In genomic region chr10:72296829-72297280, GRCh38 we compare ENCODE assay signal across 8 cellular contexts. TPM values are rescaled to one million over a fixed set of nuclear protein-coding genes. Genes with fewer than 3 reads are reported as not detected.
A peak's percentile ranks its signal among the peaks of the same experiment; 100 is the strongest.
DNase-seq lines count a peak whose midpoint lies in the region; ATAC-seq, FAIRE-seq and TF ChIP-seq lines count a peak whose summit lies in the region.
"Not testable (repeated sequence)": the region's sequence is repeated elsewhere in the genome, so short reads cannot be mapped to it uniquely, and the experiment has no call there.

No MANE protein-coding gene starts in this region.

- H3K36me3 Mint-ChIP-seq in activated T-helper 1 cell treated with anti-CD3 and anti-CD28 coated beads, Interleukin-12 subunit alpha, Interleukin-12 subunit beta, Interleukin-2, Interleukin-4 antibody, amounts not matched to agents 30 ng/mL and 10 ng/mL and 1 ng/mL, durations not matched to agents 14 hours and 24 hours and 36 hours (ENCODE audit: low read depth); naive B cell: not testable (repeated sequence)

- not testable (repeated sequence) for H3K79me2 ChIP-seq in OCI-LY3 (ENCODE audit: low read length)

- H2AFZ ChIP-seq in OCI-LY3 (ENCODE audit: low read depth, low read length), result not testable (repeated sequence)

- H3K9ac ChIP-seq in OCI-LY3 (ENCODE audit: low read length), result peak overlapping the region; percentile 80

- not testable (repeated sequence) for DNase-seq in A549 (ENCODE audit: low read depth in 1 of 2, low spot score in 1 of 2); activated T-helper 1 cell treated with anti-CD3 and anti-CD28 coated beads, Interleukin-12 subunit alpha, Interleukin-12 subunit beta, Interleukin-2, Interleukin-4 antibody, amounts not matched to agents 30 ng/mL and 10 ng/mL and 1 ng/mL, durations not matched to agents 14 hours and 24 hours and 36 hours (ENCODE audit: low spot score); left ventricle myocardium inferior; naive B cell; spleen

- ATAC-seq in A549; GM18505 (IDR thresholded peaks at IDR 0.05; ENCODE audit: unreplicated experiment); naive B cell (ENCODE audit: low read depth in 2 of 2): not testable (repeated sequence)

- peaks cover 67% of the 10 kb centered on the region for H3K4me1 Mint-ChIP-seq in activated T-helper 1 cell treated with anti-CD3 and anti-CD28 coated beads, Interleukin-12 subunit alpha, Interleukin-12 subunit beta, Interleukin-2, Interleukin-4 antibody, amounts not matched to agents 30 ng/mL and 10 ng/mL and 1 ng/mL, durations not matched to agents 14 hours and 24 hours and 36 hours (ENCODE audit: low read depth)
- peaks cover 40 to 71% (median 67%) of the 10 kb centered on the region in 3 donors for H3K4me1 Mint-ChIP-seq in naive B cell

- 46% methylated on average over 19 of the region's 19 CpGs for WGBS in A549 (ENCODE audit: missing lambda C conversion rate)
- WGBS in spleen, 5 donors, result 41 to 53% (median 51%) methylated on average over 19 of the region's 19 CpGs

- POLR2A ChIA-PET in A549 (lab: Yijun Ruan, JAX), result interaction anchor here (0.6 to 4.8 kb wide), 16 partner anchors 7 to 81 kb away, joined by 3 to 126 read pairs (median 6); partner anchors contain the start of genes ANAPC16, ASCC1 and DDIT4

- not testable (repeated sequence) for H3K9me3 ChIP-seq in A549; OCI-LY3 (ENCODE audit: insufficient read depth, low read length); left ventricle myocardium inferior (replicated peaks); spleen

- TF ChIP-seq EP300 in A549 (IDR thresholded peaks at IDR 0.05), result not testable (repeated sequence)

- CTCF ChIA-PET in A549 (lab: Yijun Ruan, JAX), result interaction anchor here (0.6 to 3.9 kb wide), 6 partner anchors 21 to 74 kb away, joined by 3 to 15 read pairs (median 4); no protein-coding TSS in a partner anchor

- not testable (repeated sequence) for H3K27me3 ChIP-seq in OCI-LY3 (ENCODE audit: low read depth, low read length); left ventricle myocardium inferior (ENCODE audit: low read depth); spleen (replicated peaks in 1 of 7)

- not testable (repeated sequence) for H3K27me3 Mint-ChIP-seq in activated T-helper 1 cell treated with anti-CD3 and anti-CD28 coated beads, Interleukin-12 subunit alpha, Interleukin-12 subunit beta, Interleukin-2, Interleukin-4 antibody, amounts not matched to agents 30 ng/mL and 10 ng/mL and 1 ng/mL, durations not matched to agents 14 hours and 24 hours and 36 hours (ENCODE audit: insufficient read depth); naive B cell

- peaks cover 54% of the 10 kb centered on the region for H3K4me1 ChIP-seq in A549
- peaks cover 39% of the 10 kb centered on the region for H3K4me1 ChIP-seq in OCI-LY3 (ENCODE audit: low read length)
- peaks cover 22% of the 10 kb centered on the region for H3K4me1 ChIP-seq in left ventricle myocardium inferior
- peaks cover 21 to 74% (median 35%) of the 10 kb centered on the region in 6 donors for H3K4me1 ChIP-seq in spleen

- H3K4me3 ChIP-seq in A549 (peak overlapping the region; percentile 55), OCI-LY3 (ENCODE audit: low read length) (peak overlapping the region; percentile 88), left ventricle myocardium inferior (peak overlapping the region; percentile 79), spleen (peak overlapping the region in 5 of 8 donors; percentile 25 to 75 (median 53))

- H3K36me3 ChIP-seq in OCI-LY3 (replicated peaks; ENCODE audit: low read depth, low read length); left ventricle myocardium inferior; spleen: not testable (repeated sequence)

- not testable (repeated sequence) for FAIRE-seq in A549 (lab: Jason Lieb, UNC)

- not testable (repeated sequence) for TF ChIP-seq CTCF in A549 (IDR thresholded peaks at IDR 0.05); OCI-LY3 (IDR thresholded peaks at IDR 0.05; ENCODE audit: low read depth, low read length); left ventricle myocardium inferior (IDR thresholded peaks at IDR 0.05; ENCODE audit: borderline replicate concordance)
- TF ChIP-seq CTCF in spleen (IDR thresholded peaks at IDR 0.05 in 8 of 11, conservative IDR thresholded peaks at IDR 0.05 in 3 of 11), result peak in 1 of 11 experiments; percentile 1

- not testable (repeated sequence) for H3K9me3 Mint-ChIP-seq in activated T-helper 1 cell treated with anti-CD3 and anti-CD28 coated beads, Interleukin-12 subunit alpha, Interleukin-12 subunit beta, Interleukin-2, Interleukin-4 antibody, amounts not matched to agents 30 ng/mL and 10 ng/mL and 1 ng/mL, durations not matched to agents 14 hours and 24 hours and 36 hours; naive B cell

- H4K20me1 ChIP-seq in OCI-LY3 (ENCODE audit: insufficient read depth, low read length), result not testable (repeated sequence)

- TF ChIP-seq RAD21 in A549 (conservative IDR thresholded peaks at IDR 0.05 in 1 of 2, IDR thresholded peaks at IDR 0.05 in 1 of 2), result not testable (repeated sequence)

- intact Hi-C loops in activated T-helper 1 cell treated with anti-CD3 and anti-CD28 coated beads, Interleukin-12 subunit alpha, Interleukin-12 subunit beta, Interleukin-2, Interleukin-4 antibody, amounts not matched to agents 30 ng/mL and 10 ng/mL and 1 ng/mL, durations not matched to agents 14 hours and 24 hours and 36 hours (cut with micrococcal nuclease), result loop anchor here (1.0 to 5.0 kb wide), 10 partner anchors 8 to 799 kb away; partner anchors contain the start of gene P4HA1
- intact Hi-C loops in left ventricle myocardium inferior (cut with micrococcal nuclease); spleen (cut with DNase I; ENCODE audit: low total_unique reads): not testable (repeated sequence)

- H3K27ac Mint-ChIP-seq in activated T-helper 1 cell treated with anti-CD3 and anti-CD28 coated beads, Interleukin-12 subunit alpha, Interleukin-12 subunit beta, Interleukin-2, Interleukin-4 antibody, amounts not matched to agents 30 ng/mL and 10 ng/mL and 1 ng/mL, durations not matched to agents 14 hours and 24 hours and 36 hours, result peak overlapping the region; percentile 100
- peak overlapping the region; percentile 100 for H3K27ac Mint-ChIP-seq in naive B cell

- H3K4me3 Mint-ChIP-seq in activated T-helper 1 cell treated with anti-CD3 and anti-CD28 coated beads, Interleukin-12 subunit alpha, Interleukin-12 subunit beta, Interleukin-2, Interleukin-4 antibody, amounts not matched to agents 30 ng/mL and 10 ng/mL and 1 ng/mL, durations not matched to agents 14 hours and 24 hours and 36 hours, result peak overlapping the region; percentile 78
- peak overlapping the region; percentile 78 to 95 (median 92) for H3K4me3 Mint-ChIP-seq in naive B cell

- H3K27ac ChIP-seq in A549 (peak overlapping the region; percentile 98 to 100), OCI-LY3 (ENCODE audit: low read length) (peak overlapping the region; percentile 93), cingulate gyrus (ENCODE audit: low read depth, low read length) (peak overlapping the region; percentile 95), left ventricle myocardium inferior (replicated peaks) (peak overlapping the region; percentile 97), spleen (peak overlapping the region; percentile 94 to 100 (median 98))

- H3K4me2 ChIP-seq in A549, result peak overlapping the region; percentile 94
- H3K4me2 ChIP-seq in OCI-LY3 (ENCODE audit: low read length), result peak overlapping the region; percentile 68

- TF ChIP-seq POLR2A in A549 (IDR thresholded peaks at IDR 0.05; ENCODE audit: low read length); spleen (IDR thresholded peaks at IDR 0.05): not testable (repeated sequence)
- peak; percentile 86 for TF ChIP-seq POLR2A in GM18505 (IDR thresholded peaks at IDR 0.05; ENCODE audit: borderline replicate concordance, extremely low read depth, insufficient read depth, insufficient read length)

TF ChIP-seq in A549, 52 proteins besides CTCF, POLR2A, EP300 and RAD21 (continues in another document):
- 0 out of 2 replicates have a peak, but pooled peaks have one; percentile 2 for TF ChIP-seq TP53 (CRISPR knock-in tag; IDR thresholded peaks at IDR 0.05)

RNA-seq across cellular contexts. Expression of gene DDIT4, which starts 23.1 kb away (rescaled TPM):
- polyA plus RNA-seq in A549 (2011; rRNA removed), result 329 and 392 TPM in 2 replicates
- 189 and 275 TPM in 2 replicates for polyA plus RNA-seq in A549 (2012; cell fraction: cytosol; rRNA removed)
- 368 and 387 TPM in 2 replicates for polyA plus RNA-seq in A549 (2012; cell fraction: nucleus; rRNA removed)
- polyA plus RNA-seq in A549 (2017; fragmentation: RNase III; extraction: RNeasy Plus Mini Kit Qiagen cat#74134 plus additional on column Dnase treatment), result 188 to 239 TPM (median 238 TPM) in 3 replicates
- polyA minus RNA-seq in A549 (2011; rRNA and poly(A)+ RNA removed), result 299 and 339 TPM in 2 replicates
- total RNA-seq in activated T-helper 1 cell treated with anti-CD3 and anti-CD28 coated beads, Interleukin-12 subunit alpha, Interleukin-12 subunit beta, Interleukin-2, Interleukin-4 antibody, amounts not matched to agents 30 ng/mL and 10 ng/mL and 1 ng/mL, durations not matched to agents 14 hours and 24 hours and 36 hours, result 178 and 183 TPM in 2 replicates
- total RNA-seq in left ventricle myocardium inferior, result 66.3 TPM
- 100 to 1,000 TPM in 1 of 6 donors, 10 to 100 TPM in 5; 22.6 to 124 (median 78.2) TPM for polyA plus RNA-seq in naive B cell (ENCODE audit: low read depth in 6 of 6)
- 100 to 1,000 TPM; 103 to 308 (median 249) TPM for total RNA-seq in spleen
- polyA plus RNA-seq in spleen, result 100 to 1,000 TPM in 2 of 3 donors, 10 to 100 TPM in 1; 99.3 to 247 (median 209) TPM

RNA-seq across cellular contexts. Expression of gene DNAJB12, which starts 57.9 kb away (rescaled TPM):
- polyA plus RNA-seq in A549 (2011; rRNA removed) (21.5 and 24.4 TPM in 2 replicates), A549 (2017; fragmentation: RNase III; extraction: RNeasy Plus Mini Kit Qiagen cat#74134 plus additional on column Dnase treatment) (26.1 to 28.5 TPM (median 26.7 TPM) in 3 replicates), naive B cell (ENCODE audit: low read depth in 6 of 6) (10 to 100 TPM; 15.7 to 28.4 (median 18.6) TPM), spleen (10 to 100 TPM; 13.6 to 16.5 (median 14.3) TPM)
- polyA plus RNA-seq in A549 (2012; cell fraction: cytosol; rRNA removed), result 26.6 and 31.3 TPM in 2 replicates
- polyA plus RNA-seq in A549 (2012; cell fraction: nucleus; rRNA removed), result 46.2 and 51.4 TPM in 2 replicates
- polyA minus RNA-seq in A549 (2011; rRNA and poly(A)+ RNA removed), result 31.6 and 32.2 TPM in 2 replicates
- total RNA-seq in activated T-helper 1 cell treated with anti-CD3 and anti-CD28 coated beads, Interleukin-12 subunit alpha, Interleukin-12 subunit beta, Interleukin-2, Interleukin-4 antibody, amounts not matched to agents 30 ng/mL and 10 ng/mL and 1 ng/mL, durations not matched to agents 14 hours and 24 hours and 36 hours, result 32.4 and 38.0 TPM in 2 replicates
- total RNA-seq in left ventricle myocardium inferior (25.6 TPM), spleen (10 to 100 TPM; 32.7 to 55.4 (median 41.6) TPM)
